In genomic region chr15:49621327-49622210, GRCh38 we compare ENCODE assay signal across 8 cellular contexts. TPM values are rescaled to one million over a fixed set of nuclear protein-coding genes. Genes with fewer than 3 reads are reported as not detected.
DNase-seq lines count a peak whose midpoint lies in the region; ATAC-seq and TF ChIP-seq lines count a peak whose summit lies in the region.

No MANE protein-coding gene starts in this region.

- intact Hi-C loops in CD8-positive, alpha-beta T cell (cut with DNase I, micrococcal nuclease) = loop anchor here (1.0 to 10.0 kb wide), 13 partner anchors 449 to 1291 kb away; partner anchors contain the start of genes DUT (in 2 of the 2), TRPM7 (in 2 of the 2), USP8 (in 2 of the 2) and AP4E1 (in 1 of the 2)
- intact Hi-C loops in activated T-helper 2 cell treated with anti-CD3 and anti-CD28 coated beads, Interferon-gamma antibody, Interleukin-2, Interleukin-4, amounts not matched to agents 10 μg/mL and 5 μg/mL and 100 μg/mL, durations not matched to agents 14 hours and 24 hours and 36 hours (cut with micrococcal nuclease) = loop anchor here (2.0 to 5.0 kb wide), 6 partner anchors 334 to 1289 kb away; partner anchors contain the start of genes COPS2, DUT and GABPB1

- H3K4me3 Mint-ChIP-seq in CD8-positive, alpha-beta T cell = peak overlapping the region; percentile 94
- peak overlapping the region; percentile 90 for H3K4me3 Mint-ChIP-seq in activated T-helper 2 cell treated with anti-CD3 and anti-CD28 coated beads, Interferon-gamma antibody, Interleukin-2, Interleukin-4, amounts not matched to agents 10 μg/mL and 5 μg/mL and 100 μg/mL, durations not matched to agents 14 hours and 24 hours and 36 hours (ENCODE audit: low read depth)
- peak overlapping the region; percentile 83 to 84 for H3K4me3 Mint-ChIP-seq in stimulated activated naive B cell treated with anti-CD40 and anti-IgM and Interleukin-4, amounts not matched to agents 10 μg/mL and 1 μg/mL and 100 μg/mL, for 72 hours

- no peak for DNase-seq in CD8-positive, alpha-beta T cell
- DNase-seq in M059J (ENCODE audit: low read depth) (peak; percentile 32), kidney glomerular epithelial cell (lab: John Stamatoyannopoulos, UW) (no peak)
- DNase-seq in activated T-helper 2 cell treated with anti-CD3 and anti-CD28 coated beads, Interferon-gamma antibody, Interleukin-2, Interleukin-4, amounts not matched to agents 10 μg/mL and 5 μg/mL and 100 μg/mL, durations not matched to agents 14 hours and 24 hours and 36 hours (ENCODE audit: low spot score) = no peak
- no peak for DNase-seq in stimulated activated naive B cell treated with anti-CD40 and anti-IgM and Interleukin-4, amounts not matched to agents 10 μg/mL and 1 μg/mL and 100 μg/mL, for 72 hours

- no peak for TF ChIP-seq CTCF in CD8-positive, alpha-beta T cell (IDR thresholded peaks at IDR 0.05)

- no peaks in the 10 kb centered on the region for H3K27me3 Mint-ChIP-seq in CD8-positive, alpha-beta T cell (ENCODE audit: low read depth)
- no peaks in the 10 kb centered on the region for H3K27me3 Mint-ChIP-seq in activated T-helper 2 cell treated with anti-CD3 and anti-CD28 coated beads, Interferon-gamma antibody, Interleukin-2, Interleukin-4, amounts not matched to agents 10 μg/mL and 5 μg/mL and 100 μg/mL, durations not matched to agents 14 hours and 24 hours and 36 hours (ENCODE audit: low read depth)
- no peaks in the 10 kb centered on the region for H3K27me3 Mint-ChIP-seq in stimulated activated naive B cell treated with anti-CD40 and anti-IgM and Interleukin-4, amounts not matched to agents 10 μg/mL and 1 μg/mL and 100 μg/mL, for 72 hours

- H3K36me3 Mint-ChIP-seq in CD8-positive, alpha-beta T cell = peaks cover 27% of the 10 kb centered on the region
- H3K36me3 Mint-ChIP-seq in activated T-helper 2 cell treated with anti-CD3 and anti-CD28 coated beads, Interferon-gamma antibody, Interleukin-2, Interleukin-4, amounts not matched to agents 10 μg/mL and 5 μg/mL and 100 μg/mL, durations not matched to agents 14 hours and 24 hours and 36 hours (ENCODE audit: low read depth) = peaks cover 30% of the 10 kb centered on the region
- H3K36me3 Mint-ChIP-seq in stimulated activated naive B cell treated with anti-CD40 and anti-IgM and Interleukin-4, amounts not matched to agents 10 μg/mL and 1 μg/mL and 100 μg/mL, for 72 hours = peaks cover 10 to 13% of the 10 kb centered on the region in 2 donors

- H3K27ac ChIP-seq in CD8-positive, alpha-beta T cell (ENCODE audit: low read depth, low read length) = peak overlapping the region; percentile 89
- H3K27ac ChIP-seq in iPS-18a (ENCODE audit: low read length) = peak overlapping the region; percentile 72

- peak overlapping the region; percentile 71 for H3K4me3 ChIP-seq in CD8-positive, alpha-beta T cell (ENCODE audit: low read depth, low read length)
- H3K4me3 ChIP-seq in iPS-18a (ENCODE audit: low read length) = peak overlapping the region; percentile 88

- H3K27ac Mint-ChIP-seq in CD8-positive, alpha-beta T cell = peak overlapping the region; percentile 72
- peak overlapping the region; percentile 91 for H3K27ac Mint-ChIP-seq in activated T-helper 2 cell treated with anti-CD3 and anti-CD28 coated beads, Interferon-gamma antibody, Interleukin-2, Interleukin-4, amounts not matched to agents 10 μg/mL and 5 μg/mL and 100 μg/mL, durations not matched to agents 14 hours and 24 hours and 36 hours
- peak overlapping the region; percentile 92 for H3K27ac Mint-ChIP-seq in stimulated activated naive B cell treated with anti-CD40 and anti-IgM and Interleukin-4, amounts not matched to agents 10 μg/mL and 1 μg/mL and 100 μg/mL, for 72 hours

- POLR2A ChIA-PET in CD8-positive, alpha-beta T cell (lab: Charles Lee) = interaction anchor here (0.6 to 1.5 kb wide), 10 partner anchors 17 to 1144 kb away, joined by 3 to 10 read pairs (median 3); partner anchors contain the start of genes CEP152, COPS2, EID1 and GABPB1

- CTCF ChIA-PET in CD8-positive, alpha-beta T cell (lab: Charles Lee) = interaction anchor here (1.0 kb wide), 1 partner anchor 645 kb away, joined by 3 read pairs; no protein-coding TSS in a partner anchor

- H3K4me1 Mint-ChIP-seq in CD8-positive, alpha-beta T cell (ENCODE audit: low read depth) = peaks cover 54% of the 10 kb centered on the region
- peaks cover 39% of the 10 kb centered on the region for H3K4me1 Mint-ChIP-seq in activated T-helper 2 cell treated with anti-CD3 and anti-CD28 coated beads, Interferon-gamma antibody, Interleukin-2, Interleukin-4, amounts not matched to agents 10 μg/mL and 5 μg/mL and 100 μg/mL, durations not matched to agents 14 hours and 24 hours and 36 hours (ENCODE audit: low read depth)
- peaks cover 18 to 22% of the 10 kb centered on the region in 2 donors for H3K4me1 Mint-ChIP-seq in stimulated activated naive B cell treated with anti-CD40 and anti-IgM and Interleukin-4, amounts not matched to agents 10 μg/mL and 1 μg/mL and 100 μg/mL, for 72 hours

- H3K9ac ChIP-seq in iPS-18a (ENCODE audit: low read length) = peak overlapping the region; percentile 93

- ATAC-seq in CD8-positive, alpha-beta T cell = no peak
- ATAC-seq in stimulated activated naive B cell treated with anti-CD40 and anti-IgM and Interleukin-4, amounts not matched to agents 10 μg/mL and 1 μg/mL and 100 μg/mL, for 72 hours (replicated peaks) = no peak
- ATAC-seq in HG02759 (IDR thresholded peaks at IDR 0.05; ENCODE audit: unreplicated experiment) (no peak), HG03159 (IDR thresholded peaks at IDR 0.05; ENCODE audit: unreplicated experiment) (no peak)

- peaks cover 28% of the 10 kb centered on the region for H3K4me1 ChIP-seq in CD8-positive, alpha-beta T cell (ENCODE audit: insufficient read depth, low read length)
- H3K4me1 ChIP-seq in iPS-18a (ENCODE audit: control insufficient read depth, low read depth, low read length) = peaks cover 7% of the 10 kb centered on the region

- H3K9me3 Mint-ChIP-seq in CD8-positive, alpha-beta T cell = peaks cover 8% of the 10 kb centered on the region
- H3K9me3 Mint-ChIP-seq in activated T-helper 2 cell treated with anti-CD3 and anti-CD28 coated beads, Interferon-gamma antibody, Interleukin-2, Interleukin-4, amounts not matched to agents 10 μg/mL and 5 μg/mL and 100 μg/mL, durations not matched to agents 14 hours and 24 hours and 36 hours = peaks cover 10% of the 10 kb centered on the region
- peaks cover 3% of the 10 kb centered on the region in 2 donors for H3K9me3 Mint-ChIP-seq in stimulated activated naive B cell treated with anti-CD40 and anti-IgM and Interleukin-4, amounts not matched to agents 10 μg/mL and 1 μg/mL and 100 μg/mL, for 72 hours

- no peaks in the 10 kb centered on the region for H3K27me3 ChIP-seq in CD8-positive, alpha-beta T cell (ENCODE audit: insufficient read depth, low read length)
- no peaks in the 10 kb centered on the region for H3K27me3 ChIP-seq in iPS-18a (ENCODE audit: control insufficient read depth, insufficient read depth, low read length)

- no peaks in the 10 kb centered on the region for H3K9me3 ChIP-seq in CD8-positive, alpha-beta T cell (ENCODE audit: low read length)
- H3K9me3 ChIP-seq in iPS-18a (ENCODE audit: control insufficient read depth, low read depth, low read length) = peaks cover 18% of the 10 kb centered on the region

- H3K36me3 ChIP-seq in CD8-positive, alpha-beta T cell (ENCODE audit: insufficient read depth, low read length) = no peaks in the 10 kb centered on the region
- H3K36me3 ChIP-seq in iPS-18a (ENCODE audit: control insufficient read depth, low read depth, low read length) = peaks cover 15% of the 10 kb centered on the region

RNA-seq across cellular contexts. Expression of gene DTWD1, which starts 0.7 kb away (rescaled TPM):
- total RNA-seq in CD8-positive, alpha-beta T cell = 1 to 10 TPM; 8.7 to 9.7 TPM
- 28.2 and 34.3 TPM in 2 replicates for total RNA-seq in M059J (2014; rRNA removed; shearing (Covaris generic))
- total RNA-seq in activated T-helper 2 cell treated with anti-CD3 and anti-CD28 coated beads, Interferon-gamma antibody, Interleukin-2, Interleukin-4, amounts not matched to agents 10 μg/mL and 5 μg/mL and 100 μg/mL, durations not matched to agents 14 hours and 24 hours and 36 hours = 22.0 and 24.0 TPM in 2 replicates

RNA-seq across cellular contexts. Expression of gene FAM227B, which starts 1.0 kb away (rescaled TPM):
- total RNA-seq in CD8-positive, alpha-beta T cell = 1 to 10 TPM; 3.3 to 4.3 TPM
- total RNA-seq in M059J (2014; rRNA removed; shearing (Covaris generic)) = 6.5 and 9.3 TPM in 2 replicates
- 2.7 and 3.1 TPM in 2 replicates for total RNA-seq in activated T-helper 2 cell treated with anti-CD3 and anti-CD28 coated beads, Interferon-gamma antibody, Interleukin-2, Interleukin-4, amounts not matched to agents 10 μg/mL and 5 μg/mL and 100 μg/mL, durations not matched to agents 14 hours and 24 hours and 36 hours
